16 cellular contexts compared by ENCODE assay signal in the genomic region with DNA sequence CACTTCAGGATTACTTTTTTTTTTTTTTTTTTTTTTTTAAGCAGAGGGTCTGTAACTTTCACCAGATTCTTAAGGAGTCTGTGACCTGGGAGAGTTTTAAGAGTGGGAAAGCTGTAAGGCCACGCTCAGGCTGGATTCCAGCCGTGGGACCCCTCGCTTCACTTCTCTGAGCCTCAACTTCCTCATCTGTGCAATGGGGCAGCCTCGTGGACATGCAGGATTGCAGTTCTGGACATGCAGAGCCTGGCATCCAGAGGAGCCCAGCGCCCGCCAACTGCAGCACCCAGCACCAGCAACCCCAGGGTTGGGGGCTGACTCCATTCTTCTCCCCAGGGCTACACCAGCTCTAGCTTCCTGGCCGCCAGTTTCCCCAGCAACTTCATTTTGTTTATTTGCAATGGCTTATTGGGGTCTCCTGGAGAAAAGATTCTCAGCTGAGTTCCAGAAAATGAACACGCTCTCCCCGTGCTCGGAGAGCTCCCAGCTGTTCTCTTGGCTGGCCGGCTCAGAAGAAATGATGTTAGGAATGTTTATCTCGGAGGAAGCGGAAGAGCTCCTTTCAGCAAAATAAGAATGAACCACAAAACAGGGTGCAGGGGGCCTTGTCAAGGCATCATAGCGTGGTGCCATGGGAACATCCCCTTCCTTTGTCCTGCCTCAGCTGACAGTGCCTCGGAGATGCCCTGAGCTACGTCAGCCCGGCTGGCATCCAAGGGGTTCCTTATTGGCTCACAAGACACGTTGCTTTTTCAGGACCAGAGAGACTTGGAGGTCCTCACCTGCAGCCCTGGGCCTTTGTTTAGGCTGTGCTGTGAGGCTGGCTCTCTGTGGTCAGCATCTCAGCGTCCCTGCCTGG.
"Had no signal": no experiment of that assay in that cellular context is flagged by ENCODE, and none has a peak within 500 bp of the region (broad histone marks: within the 10 kb centered on the region; RNA-seq: fewer than 3 reads in every experiment).

No MANE protein-coding gene starts in this region.

- H3K4me3 Mint-ChIP-seq: memory B cell; natural killer cell treated with Interleukin-12 subunit alpha and Interleukin-12 subunit beta and Interleukin-15 and Interleukin-18, amount 100 ng/mL, for 72 hours; T-helper 2 cell treated with Interferon-gamma antibody and Interleukin-4, amounts not matched to agents 5 μg/mL and 100 μg/mL, for 36 hours had no signal

- H3K27ac ChIP-seq: cardiac muscle cell, colonic mucosa, foreskin keratinocyte, SJSA1, suprapubic skin had no signal

- H3K9me3 Mint-ChIP-seq: natural killer cell treated with Interleukin-12 subunit alpha and Interleukin-12 subunit beta and Interleukin-15 and Interleukin-18, amount 100 ng/mL, for 72 hours; T-helper 2 cell treated with Interferon-gamma antibody and Interleukin-4, amounts not matched to agents 5 μg/mL and 100 μg/mL, for 36 hours had no signal

- H3K27ac Mint-ChIP-seq: memory B cell; natural killer cell treated with Interleukin-12 subunit alpha and Interleukin-12 subunit beta and Interleukin-15 and Interleukin-18, amount 100 ng/mL, for 72 hours; progenitor cell of endocrine pancreas; T-helper 2 cell treated with Interferon-gamma antibody and Interleukin-4, amounts not matched to agents 5 μg/mL and 100 μg/mL, for 36 hours had no signal

- H3K9me3 ChIP-seq: colonic mucosa, right atrium auricular region, SJSA1, suprapubic skin had no signal

- H3K36me3 ChIP-seq: cardiac muscle cell, colonic mucosa, right atrium auricular region, SJSA1, suprapubic skin had no signal

- H3K36me3 Mint-ChIP-seq: natural killer cell treated with Interleukin-12 subunit alpha and Interleukin-12 subunit beta and Interleukin-15 and Interleukin-18, amount 100 ng/mL, for 72 hours had no signal

- DNase-seq: activated CD4-positive, CD25-positive, alpha-beta regulatory T cell treated with anti-CD3 and anti-CD28 coated beads, Interleukin-2, amount 50 U/mL, for 72 hours; activated naive CD4-positive, alpha-beta T cell treated with Interleukin-2 at 50 U/mL for 16 hours; colonic mucosa; foreskin keratinocyte; stimulated activated naive CD8-positive, alpha-beta T cell treated with anti-CD3 and anti-CD28 coated beads, Interleukin-15, Interleukin-2, amounts not matched to agents 100 U/mL and 50 U/mL, for 24 hours; SW 1271 had no signal

- H3K4me1 Mint-ChIP-seq: memory B cell had no signal

- H3K4me3 ChIP-seq: cardiac muscle cell, colonic mucosa, right atrium auricular region, SJSA1, smooth muscle cell, suprapubic skin had no signal

- H3K27me3 ChIP-seq: cardiac muscle cell, colonic mucosa, foreskin keratinocyte, right atrium auricular region, SJSA1, suprapubic skin had no signal

- H3K4me2 ChIP-seq: smooth muscle cell had no signal

- ATAC-seq: esophagus mucosa; foreskin keratinocyte; natural killer cell treated with Interleukin-12 subunit alpha and Interleukin-12 subunit beta and Interleukin-15 and Interleukin-18, amount 100 ng/mL, for 72 hours; stimulated activated naive CD8-positive, alpha-beta T cell treated with anti-CD3 and anti-CD28 coated beads, Interleukin-15, Interleukin-2, amounts not matched to agents 100 U/mL and 50 U/mL, for 24 hours had no signal

- H3K4me1 ChIP-seq: colonic mucosa had no signal
